1 cellular context compared by ENCODE assay signal in the genomic region with DNA sequence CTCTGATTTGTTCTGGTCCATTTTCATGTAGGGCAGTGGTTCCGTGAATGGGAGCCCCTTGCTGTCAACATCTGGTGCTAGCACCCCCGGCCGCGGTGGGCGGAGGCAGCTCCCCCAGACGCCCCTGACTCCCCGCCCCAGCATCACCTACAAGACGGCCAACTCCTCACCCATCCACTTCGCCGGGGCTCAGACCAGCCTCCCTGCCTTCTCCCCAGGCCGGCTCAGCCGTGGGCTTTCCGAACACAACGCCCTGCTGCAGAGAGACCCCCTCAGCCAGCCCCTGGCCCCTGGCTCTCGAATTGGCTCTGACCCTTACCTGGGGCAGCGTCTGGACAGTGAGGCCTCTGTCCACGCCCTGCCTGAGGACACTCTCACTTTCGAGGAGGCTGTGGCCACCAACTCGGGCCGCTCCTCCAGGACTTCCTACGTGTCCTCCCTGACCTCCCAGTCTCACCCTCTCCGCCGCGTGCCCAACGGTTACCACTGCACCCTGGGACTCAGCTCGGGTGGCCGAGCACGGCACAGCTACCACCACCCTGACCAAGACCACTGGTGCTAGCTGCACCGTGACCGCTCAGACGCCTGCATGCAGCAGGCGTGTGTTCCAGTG.
TF ChIP-seq lines count a peak whose summit lies in the region.

No MANE protein-coding gene starts in this region.

TF ChIP-seq in WTC11, 78 proteins besides CTCF, POLR2A, EP300 and RAD21 (continued from another document):
- TF ChIP-seq KAT7 (CRISPR knock-in tag; IDR thresholded peaks at IDR 0.05; ENCODE audit: borderline replicate concordance) (no peak), EMX1 (CRISPR knock-in tag; IDR thresholded peaks at IDR 0.05) (no peak), HMGA2 (CRISPR knock-in tag; IDR thresholded peaks at IDR 0.05) (no peak), FOXJ3 (CRISPR knock-in tag; IDR thresholded peaks at IDR 0.05; ENCODE audit: borderline replicate concordance) (no peak), ZNF219 (CRISPR knock-in tag; IDR thresholded peaks at IDR 0.05; ENCODE audit: borderline replicate concordance) (no peak), PRRX2 (CRISPR knock-in tag; IDR thresholded peaks at IDR 0.05) (no peak), NFATC4 (CRISPR knock-in tag; IDR thresholded peaks at IDR 0.05) (no peak)
- TF ChIP-seq, protein P1, sequence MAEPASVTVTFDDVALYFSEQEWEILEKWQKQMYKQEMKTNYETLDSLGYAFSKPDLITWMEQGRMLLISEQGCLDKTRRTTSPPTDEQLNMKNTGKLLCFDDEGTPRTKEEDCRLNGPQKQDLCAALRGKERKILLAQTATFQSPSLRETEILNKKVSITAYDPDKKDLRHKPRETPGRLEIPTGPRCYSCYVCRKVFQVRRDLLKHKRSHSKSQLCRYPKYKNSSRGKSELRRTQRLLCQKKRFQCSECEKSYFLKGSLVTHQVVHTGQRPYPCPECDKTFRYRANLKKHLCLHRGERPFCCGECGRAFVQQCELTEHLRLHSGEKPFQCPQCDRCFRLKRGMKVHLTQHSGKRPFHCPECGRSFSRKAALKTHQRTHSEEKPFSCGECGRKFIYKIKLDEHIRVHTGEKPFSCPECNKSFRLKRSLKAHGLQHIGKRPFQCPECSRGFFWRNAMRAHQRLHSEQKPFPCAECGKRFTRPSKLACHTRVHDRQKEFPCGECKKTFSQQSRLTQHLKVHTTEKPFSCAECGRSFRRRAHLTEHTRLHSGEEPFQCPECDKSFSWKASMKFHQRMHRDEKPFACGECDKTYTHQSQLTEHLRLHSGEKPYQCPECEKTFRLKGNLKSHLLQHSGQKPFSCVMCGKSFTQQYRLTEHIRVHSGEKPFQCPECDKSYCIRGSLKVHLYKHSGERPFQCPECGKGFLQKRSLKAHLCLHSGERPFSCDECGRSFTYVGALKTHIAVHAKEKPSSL (CRISPR knock-in tag; conservative IDR thresholded peaks at IDR 0.05) = no peak
- TF ChIP-seq, protein P2, sequence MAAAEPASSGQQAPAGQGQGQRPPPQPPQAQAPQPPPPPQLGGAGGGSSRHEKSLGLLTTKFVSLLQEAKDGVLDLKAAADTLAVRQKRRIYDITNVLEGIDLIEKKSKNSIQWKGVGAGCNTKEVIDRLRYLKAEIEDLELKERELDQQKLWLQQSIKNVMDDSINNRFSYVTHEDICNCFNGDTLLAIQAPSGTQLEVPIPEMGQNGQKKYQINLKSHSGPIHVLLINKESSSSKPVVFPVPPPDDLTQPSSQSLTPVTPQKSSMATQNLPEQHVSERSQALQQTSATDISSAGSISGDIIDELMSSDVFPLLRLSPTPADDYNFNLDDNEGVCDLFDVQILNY (CRISPR knock-in tag; IDR thresholded peaks at IDR 0.05) = no peak
- TF ChIP-seq, protein P3, sequence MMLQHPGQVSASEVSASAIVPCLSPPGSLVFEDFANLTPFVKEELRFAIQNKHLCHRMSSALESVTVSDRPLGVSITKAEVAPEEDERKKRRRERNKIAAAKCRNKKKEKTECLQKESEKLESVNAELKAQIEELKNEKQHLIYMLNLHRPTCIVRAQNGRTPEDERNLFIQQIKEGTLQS (CRISPR knock-in tag; conservative IDR thresholded peaks at IDR 0.05) = no peak
